In genomic region chr9:21965401-21965951, GRCh38 we compare ENCODE assay signal across 8 cellular contexts. TPM values are rescaled to one million over a fixed set of nuclear protein-coding genes. Genes with fewer than 3 reads are reported as not detected.
DNase-seq lines count a peak whose midpoint lies in the region; ATAC-seq, FAIRE-seq and TF ChIP-seq lines count a peak whose summit lies in the region.

No MANE protein-coding gene starts in this region.

- peak; percentile 64 for DNase-seq in GM19239 (ENCODE audit: insufficient read length, low spot score)
- DNase-seq in activated CD8-positive, alpha-beta T cell treated with anti-CD3 and anti-CD28 coated beads, Interleukin-2, amount 10 ng/mL, durations not matched to agents 7 days and 5 days = peak; percentile 71
- peak; percentile 34 for DNase-seq in fibroblast of the conjunctiva (ENCODE audit: low read depth)
- DNase-seq in progenitor cell of endocrine pancreas (ENCODE audit: low spot score, unreplicated experiment) = peak; percentile 40
- no peak for DNase-seq in NCI-H1048 (lab: John Stamatoyannopoulos, UW)
- no peak for DNase-seq in globus pallidus (ENCODE audit: low spot score)

- CTCF ChIA-PET in activated CD8-positive, alpha-beta T cell treated with anti-CD3 and anti-CD28 coated beads, Interleukin-2, amount 10 ng/mL, durations not matched to agents 7 days and 5 days (lab: Charles Lee) = interaction anchor here (0.9 to 1.1 kb wide), 2 partner anchors 149 to 152 kb away, joined by 4 read pairs; no protein-coding TSS in a partner anchor

- H3K36me3 ChIP-seq in BLaER1 = peaks cover 6% of the 10 kb centered on the region

- no peak overlapping the region for H3K27ac ChIP-seq in BLaER1

- ATAC-seq in HG03280 (IDR thresholded peaks at IDR 0.05; ENCODE audit: unreplicated experiment) = peak; percentile 61
- ATAC-seq in activated CD8-positive, alpha-beta T cell treated with anti-CD3 and anti-CD28 coated beads, Interleukin-2, amount 10 ng/mL, durations not matched to agents 7 days and 5 days = peak; percentile 73

- H4K20me1 ChIP-seq in BLaER1 = peaks cover 57% of the 10 kb centered on the region

- peak overlapping the region; percentile 55 for H3K4me3 Mint-ChIP-seq in activated CD8-positive, alpha-beta T cell treated with anti-CD3 and anti-CD28 coated beads, Interleukin-2, amount 10 ng/mL, durations not matched to agents 7 days and 5 days
- H3K4me3 Mint-ChIP-seq in progenitor cell of endocrine pancreas (ENCODE audit: low read depth) = peak overlapping the region; percentile 44

- TF ChIP-seq CTCF in progenitor cell of endocrine pancreas (IDR thresholded peaks at IDR 0.05; ENCODE audit: unreplicated experiment) = peak; percentile 59

- peaks cover 79% of the 10 kb centered on the region for H3K27me3 ChIP-seq in BLaER1

- peaks cover 38% of the 10 kb centered on the region for H3K36me3 Mint-ChIP-seq in activated CD8-positive, alpha-beta T cell treated with anti-CD3 and anti-CD28 coated beads, Interleukin-2, amount 10 ng/mL, durations not matched to agents 7 days and 5 days (ENCODE audit: low read depth)
- peaks cover 4% of the 10 kb centered on the region for H3K36me3 Mint-ChIP-seq in progenitor cell of endocrine pancreas (ENCODE audit: insufficient read depth)

- no peak for FAIRE-seq in GM19239 (lab: Jason Lieb, UNC)

- peaks cover 50% of the 10 kb centered on the region for H3K9me3 ChIP-seq in BLaER1

- H3K27me3 Mint-ChIP-seq in activated CD8-positive, alpha-beta T cell treated with anti-CD3 and anti-CD28 coated beads, Interleukin-2, amount 10 ng/mL, durations not matched to agents 7 days and 5 days (ENCODE audit: low read depth) = peaks cover 86% of the 10 kb centered on the region
- peaks cover 96% of the 10 kb centered on the region for H3K27me3 Mint-ChIP-seq in progenitor cell of endocrine pancreas

- peaks cover 42% of the 10 kb centered on the region for H3K4me1 Mint-ChIP-seq in activated CD8-positive, alpha-beta T cell treated with anti-CD3 and anti-CD28 coated beads, Interleukin-2, amount 10 ng/mL, durations not matched to agents 7 days and 5 days (ENCODE audit: low read depth)
- peaks cover 2% of the 10 kb centered on the region for H3K4me1 Mint-ChIP-seq in progenitor cell of endocrine pancreas (ENCODE audit: low read depth)

- H3K4me2 ChIP-seq in BLaER1 = peak overlapping the region; percentile 71

- peak overlapping the region; percentile 12 for H3K27ac Mint-ChIP-seq in activated CD8-positive, alpha-beta T cell treated with anti-CD3 and anti-CD28 coated beads, Interleukin-2, amount 10 ng/mL, durations not matched to agents 7 days and 5 days
- no peak overlapping the region for H3K27ac Mint-ChIP-seq in progenitor cell of endocrine pancreas

- H3K4me1 ChIP-seq in BLaER1 = peaks cover 18% of the 10 kb centered on the region

- no peak overlapping the region for H3K9ac ChIP-seq in BLaER1

- peak overlapping the region; percentile 53 for H3K4me3 ChIP-seq in BLaER1

- POLR2A ChIA-PET in activated CD8-positive, alpha-beta T cell treated with anti-CD3 and anti-CD28 coated beads, Interleukin-2, amount 10 ng/mL, durations not matched to agents 7 days and 5 days (lab: Charles Lee) = no interaction called here

- H3K9me3 Mint-ChIP-seq in activated CD8-positive, alpha-beta T cell treated with anti-CD3 and anti-CD28 coated beads, Interleukin-2, amount 10 ng/mL, durations not matched to agents 7 days and 5 days (ENCODE audit: insufficient read depth) = peaks cover 17% of the 10 kb centered on the region
- H3K9me3 Mint-ChIP-seq in progenitor cell of endocrine pancreas (ENCODE audit: low read depth) = peaks cover 10% of the 10 kb centered on the region

RNA-seq across cellular contexts. Expression of gene CDKN2A, which starts 28.7 kb away (rescaled TPM):
- 10 to 100 TPM; 32.9 to 39.7 TPM for total RNA-seq in activated CD8-positive, alpha-beta T cell treated with anti-CD3 and anti-CD28 coated beads, Interleukin-2, amount 10 ng/mL, durations not matched to agents 7 days and 5 days
- total RNA-seq in progenitor cell of endocrine pancreas = not detected in 2 replicates

RNA-seq across cellular contexts. Expression of gene CDKN2B-AS1, which starts 29.1 kb away (rescaled TPM):
- 1 to 10 TPM; 6.4 to 6.9 TPM for total RNA-seq in activated CD8-positive, alpha-beta T cell treated with anti-CD3 and anti-CD28 coated beads, Interleukin-2, amount 10 ng/mL, durations not matched to agents 7 days and 5 days
- not detected in 2 replicates for total RNA-seq in progenitor cell of endocrine pancreas

RNA-seq across cellular contexts. Expression of gene CDKN2B, which starts 43.6 kb away (rescaled TPM):
- total RNA-seq in activated CD8-positive, alpha-beta T cell treated with anti-CD3 and anti-CD28 coated beads, Interleukin-2, amount 10 ng/mL, durations not matched to agents 7 days and 5 days = 1 to 10 TPM; 2.3 to 3.1 TPM
- total RNA-seq in progenitor cell of endocrine pancreas = 1.2 and 3.9 TPM in 2 replicates

Comparison
In these comparisons a context has a peak if more than half of its experiments do, and no peak if none do; other contexts are left out.
1. DNase-seq: peak in GM19239 (single experiment), activated CD8-positive, alpha-beta T cell treated with anti-CD3 and anti-CD28 coated beads, Interleukin-2, amount 10 ng/mL, durations not matched to agents 7 days and 5 days (single experiment), fibroblast of the conjunctiva (single experiment) and progenitor cell of endocrine pancreas (single experiment); none in NCI-H1048 (single experiment) and globus pallidus (single experiment).
2. RNA of gene CDKN2A, which starts 28.7 kb away (total RNA-seq): 32.9 to 39.7 TPM in activated CD8-positive, alpha-beta T cell treated with anti-CD3 and anti-CD28 coated beads, Interleukin-2, amount 10 ng/mL, durations not matched to agents 7 days and 5 days; not detected in progenitor cell of endocrine pancreas; every median in the first group is over 10 times any median in the second.